In genomic region chr4:120218981-120219380, GRCh38 we compare ENCODE assay signal across 16 cellular contexts.
DNase-seq lines count a peak whose midpoint lies in the region; ATAC-seq and TF ChIP-seq lines count a peak whose summit lies in the region.
"Had no signal": no experiment of that assay in that cellular context is flagged by ENCODE, and none has a peak within 500 bp of the region (broad histone marks: within the 10 kb centered on the region; RNA-seq: fewer than 3 reads in every experiment).

No MANE protein-coding gene starts in this region.

- H3K9me3 ChIP-seq in adipocyte (ENCODE audit: control insufficient read depth, low read length) (peaks cover 7% of the 10 kb centered on the region), neural progenitor cell (ENCODE audit: low read depth) (no peaks in the 10 kb centered on the region)
- H3K9me3 ChIP-seq: A549 had no signal

- H3K36me3 ChIP-seq in adipocyte (ENCODE audit: control insufficient read depth, insufficient read depth, low read length, severe bottlenecking) (no peaks in the 10 kb centered on the region), neural progenitor cell (no peaks in the 10 kb centered on the region)

- H4K20me1 ChIP-seq in neural progenitor cell (ENCODE audit: low read depth): no peaks in the 10 kb centered on the region

- no peak overlapping the region for H3K4me3 ChIP-seq in adipocyte (ENCODE audit: low read length)
- H3K4me3 ChIP-seq in astrocyte of the spinal cord (ENCODE audit: low read depth, low read length): no peak overlapping the region
- H3K4me3 ChIP-seq in neural progenitor cell: no peak overlapping the region
- H3K4me3 ChIP-seq: A549, K562 had no signal

- peaks cover 6% of the 10 kb centered on the region for H3K27me3 Mint-ChIP-seq in neural progenitor cell (ENCODE audit: insufficient read depth, low read depth)
- peaks cover 7% of the 10 kb centered on the region for H3K27me3 Mint-ChIP-seq in activated naive CD8-positive, alpha-beta T cell treated with anti-CD3 and anti-CD28 coated beads for 36 hours

- no peak for ATAC-seq in GM19328 (IDR thresholded peaks at IDR 0.05; ENCODE audit: unreplicated experiment)
- no peak for ATAC-seq in GM18520 (IDR thresholded peaks at IDR 0.05; ENCODE audit: unreplicated experiment)
- ATAC-seq: A549; CD8-positive, alpha-beta T cell; HCT116; K562 had no signal

- H3K79me2 ChIP-seq in neural progenitor cell (ENCODE audit: low read depth): no peaks in the 10 kb centered on the region

- DNase-seq in adipocyte (ENCODE audit: low read depth) (peak; percentile 59), astrocyte of the spinal cord (ENCODE audit: low read depth, low spot score) (peak; percentile 20), fibroblast of peridontal ligament (ENCODE audit: extremely low read depth) (peak; percentile 79), neural progenitor cell (ENCODE audit: low spot score) (no peak)
- no peak for DNase-seq in activated naive CD8-positive, alpha-beta T cell treated with anti-CD3 and anti-CD28 coated beads for 36 hours
- DNase-seq: CD8-positive, alpha-beta T cell; COR-L47; DMS153; DND-41; GF-D8 had no signal

- no peaks in the 10 kb centered on the region for H3K4me1 Mint-ChIP-seq in neural progenitor cell
- no peaks in the 10 kb centered on the region for H3K4me1 Mint-ChIP-seq in activated naive CD8-positive, alpha-beta T cell treated with anti-CD3 and anti-CD28 coated beads for 36 hours
- H3K4me1 Mint-ChIP-seq: CD14-positive monocyte had no signal

- peaks cover 4% of the 10 kb centered on the region for H3K4me1 ChIP-seq in adipocyte (ENCODE audit: control insufficient read depth, insufficient read depth, low read length)
- H3K4me1 ChIP-seq in neural progenitor cell: no peaks in the 10 kb centered on the region
- H3K4me1 ChIP-seq: A549 had no signal

- H3K36me3 Mint-ChIP-seq in neural progenitor cell: no peaks in the 10 kb centered on the region
- no peaks in the 10 kb centered on the region for H3K36me3 Mint-ChIP-seq in activated naive CD8-positive, alpha-beta T cell treated with anti-CD3 and anti-CD28 coated beads for 36 hours
- H3K36me3 Mint-ChIP-seq: CD14-positive monocyte; CD8-positive, alpha-beta T cell had no signal

- H3K9me3 Mint-ChIP-seq in neural progenitor cell: peaks cover 8% of the 10 kb centered on the region
- H3K9me3 Mint-ChIP-seq in activated naive CD8-positive, alpha-beta T cell treated with anti-CD3 and anti-CD28 coated beads for 36 hours: peaks cover 3% of the 10 kb centered on the region
- H3K9me3 Mint-ChIP-seq: CD8-positive, alpha-beta T cell had no signal

- no peaks in the 10 kb centered on the region for H3F3A ChIP-seq in neural progenitor cell (ENCODE audit: low read depth)

- no peak overlapping the region for H3K27ac Mint-ChIP-seq in neural progenitor cell
- no peak overlapping the region for H3K27ac Mint-ChIP-seq in activated naive CD8-positive, alpha-beta T cell treated with anti-CD3 and anti-CD28 coated beads for 36 hours
- H3K27ac Mint-ChIP-seq: CD14-positive monocyte; CD8-positive, alpha-beta T cell had no signal

- TF ChIP-seq CTCF in astrocyte of the spinal cord (IDR thresholded peaks at IDR 0.05; ENCODE audit: low read depth, low read length) (no peak), neural progenitor cell (IDR thresholded peaks at IDR 0.05) (no peak)

- no peaks in the 10 kb centered on the region for H3K27me3 ChIP-seq in adipocyte (replicated peaks; ENCODE audit: control insufficient read depth, insufficient read depth, low read length)
- no peaks in the 10 kb centered on the region for H3K27me3 ChIP-seq in neural progenitor cell

- H3K4me3 Mint-ChIP-seq in neural progenitor cell: no peak overlapping the region
- no peak overlapping the region for H3K4me3 Mint-ChIP-seq in activated naive CD8-positive, alpha-beta T cell treated with anti-CD3 and anti-CD28 coated beads for 36 hours
- H3K4me3 Mint-ChIP-seq: CD14-positive monocyte; CD8-positive, alpha-beta T cell had no signal

- no peak overlapping the region for H3K4me2 ChIP-seq in neural progenitor cell
- H3K4me2 ChIP-seq: A549 had no signal

- no peak overlapping the region for H2AFZ ChIP-seq in neural progenitor cell (replicated peaks)

- H3K27ac ChIP-seq in neural progenitor cell: no peak overlapping the region
- H3K27ac ChIP-seq: A549 had no signal

- in situ Hi-C loops in astrocyte of the spinal cord (cut with HindIII; ENCODE audit: low sequenced_read_pairs): no loop called here

- H3K9ac ChIP-seq in adipocyte (ENCODE audit: low read length): no peak overlapping the region
- H3K9ac ChIP-seq in neural progenitor cell: no peak overlapping the region

Comparison
In these comparisons a context has a peak if more than half of its experiments do, and no peak if none do; other contexts are left out.
1. DNase-seq: peak in adipocyte (single experiment), astrocyte of the spinal cord (single experiment) and fibroblast of peridontal ligament (single experiment); none in neural progenitor cell (single experiment) and activated naive CD8-positive, alpha-beta T cell treated with anti-CD3 and anti-CD28 coated beads for 36 hours (single experiment).